Comparison of ENCODE assay signal across 15 cellular contexts in genomic region chr1:234983554-234983911, GRCh38.
A peak's percentile ranks its signal among the peaks of the same experiment; 100 is the strongest.
DNase-seq lines count a peak whose midpoint lies in the region; ATAC-seq, FAIRE-seq and TF ChIP-seq lines count a peak whose summit lies in the region.
"Had no signal": no experiment of that assay in that cellular context is flagged by ENCODE, and none has a peak within 500 bp of the region (broad histone marks: within the 10 kb centered on the region; RNA-seq: fewer than 3 reads in every experiment).

No MANE protein-coding gene starts in this region.

- CTCF ChIA-PET in GM12878 (lab: Yijun Ruan, JAX), result interaction anchor here (0.8 to 1.9 kb wide), 6 partner anchors 9 to 484 kb away, joined by 3 to 6 read pairs (median 3); no protein-coding TSS in a partner anchor

- in situ Hi-C loops in GM12878 (cut with MboI), result no loop called here

- H3K27ac ChIP-seq in right cardiac atrium (ENCODE audit: low read length) (peak overlapping the region; percentile 34), heart right ventricle (peak overlapping the region in 5 of 10 donors; percentile 32 to 98 (median 89)), GM12878 (ENCODE audit: control insufficient read depth, insufficient read depth) (peak overlapping the region; percentile 71; the same call in 1 of the 2 replicates), osteoblast (ENCODE audit: low read depth, low read length) (peak overlapping the region; percentile 97)

- TF ChIP-seq EP300 in GM12878 (IDR thresholded peaks at IDR 0.05; ENCODE audit: borderline replicate concordance in 1 of 2, control insufficient read depth in 1 of 2, low read depth in 2 of 2, low read length in 2 of 2), result no peak

- 95% methylated on average over 4 of the region's 4 CpGs for WGBS in right cardiac atrium
- WGBS in heart right ventricle, 2 donors, result 82 to 92% methylated on average over 4 of the region's 4 CpGs
- 65% methylated on average over 4 of the region's 4 CpGs for WGBS in GM12878 (ENCODE audit: insufficient coverage, insufficient replicate concordance, low lambda C conversion rate, missing lambda C conversion rate)

- H3K79me2 ChIP-seq in GM12878 (ENCODE audit: control insufficient read depth, insufficient read depth, low read length), result peaks cover 7% of the 10 kb centered on the region
- no peaks in the 10 kb centered on the region for H3K79me2 ChIP-seq in osteoblast (ENCODE audit: insufficient read depth, low read length)

- TF ChIP-seq POLR2A in GM12878 (IDR thresholded peaks at IDR 0.05; ENCODE audit: low read depth, low read length), result no peak

- DNase-seq in right cardiac atrium (no peak), heart right ventricle (no peak), GM12878 (ENCODE audit: low read depth, low spot score) (no peak), osteoblast (ENCODE audit: insufficient read length, low spot score, missing footprints) (no peak), ecto neural progenitor cell (ENCODE audit: low spot score) (no peak), COLO829 (ENCODE audit: low spot score) (no peak), T-helper 9 cell (no peak)
- DNase-seq: cortex of kidney; gastrocnemius medialis; MM.1S; NCI-H345; stimulated activated CD4-positive, alpha-beta T cell treated with anti-CD3 and anti-CD28 coated beads, Interleukin-4, amount 100 ng/mL, for 24 hours; substantia nigra had no signal

- H3K36me3 ChIP-seq in heart right ventricle (no peaks in the 10 kb centered on the region), GM12878 (ENCODE audit: control insufficient read depth in 2 of 2, insufficient read depth in 2 of 2, low read length in 1 of 2) (no peaks in the 10 kb centered on the region), osteoblast (ENCODE audit: insufficient read depth, low read length) (no peaks in the 10 kb centered on the region)
- H3K36me3 ChIP-seq: gastrocnemius medialis had no signal

- no peak for TF ChIP-seq RAD21 in GM12878 (IDR thresholded peaks at IDR 0.05; ENCODE audit: insufficient read depth, low read depth, low read length)

- no TSS peak for BruUV-seq in GM12878 (replicated peaks; lab: Mats Ljungman, UMichigan)

- no peak for ATAC-seq in right cardiac atrium
- ATAC-seq in heart right ventricle, result no peak
- no peak for ATAC-seq in GM12878
- ATAC-seq in HG03565 (IDR thresholded peaks at IDR 0.05; ENCODE audit: unreplicated experiment), result no peak
- ATAC-seq: gastrocnemius medialis had no signal

- H3K9me3 ChIP-seq in right cardiac atrium (ENCODE audit: control insufficient read depth, low read length) (no peaks in the 10 kb centered on the region), heart right ventricle (no peaks in the 10 kb centered on the region), GM12878 (replicated peaks; ENCODE audit: control insufficient read depth, insufficient read depth, low read length) (no peaks in the 10 kb centered on the region; the same call in 2 of the 3 replicates), osteoblast (ENCODE audit: low read depth, low read length) (no peaks in the 10 kb centered on the region)
- H3K9me3 ChIP-seq: gastrocnemius medialis had no signal

- H3K9ac ChIP-seq in GM12878 (ENCODE audit: control insufficient read depth, insufficient read depth, low read length), result no peak overlapping the region

- SMC1A ChIA-PET in GM12878 (lab: Charles Lee; ENCODE audit: uncharacterized antibody, unreplicated experiment), result interaction anchor here (0.7 to 2.5 kb wide), 19 partner anchors 9 to 383 kb away, joined by 3 to 17 read pairs (median 4); no protein-coding TSS in a partner anchor

- H3K4me1 ChIP-seq in right cardiac atrium (ENCODE audit: control insufficient read depth, insufficient read depth, low read length) (peaks cover 33% of the 10 kb centered on the region), heart right ventricle (peaks cover 28 to 99% (median 79%) of the 10 kb centered on the region in 9 donors), GM12878 (ENCODE audit: control insufficient read depth, insufficient read depth, low read length) (peaks cover 81% of the 10 kb centered on the region), osteoblast (ENCODE audit: insufficient read depth, low read length) (peaks cover 71% of the 10 kb centered on the region)

- no peak for TF ChIP-seq CTCF in heart right ventricle (IDR thresholded peaks at IDR 0.05)
- TF ChIP-seq CTCF in GM12878 (IDR thresholded peaks at IDR 0.05 in 2 of 3, conservative IDR thresholded peaks at IDR 0.05 in 1 of 3; ENCODE audit: control insufficient read depth in 2 of 3, extremely low read depth in 1 of 3, insufficient read depth in 1 of 3, low read depth in 3 of 3, low read length in 3 of 3), result no peak
- TF ChIP-seq CTCF in osteoblast (IDR thresholded peaks at IDR 0.05; ENCODE audit: extremely low read depth, low read depth, low read length), result no peak

- no peak for FAIRE-seq in GM12878 (lab: Jason Lieb, UNC)
- FAIRE-seq: GM18507 had no signal

- POLR2A ChIA-PET in GM12878 (lab: Charles Lee), result interaction anchor here (1.0 to 2.2 kb wide), 5 partner anchors 10 to 36 kb away, joined by 3 to 11 read pairs (median 4); no protein-coding TSS in a partner anchor

- RAD21 ChIA-PET in GM12878 (lab: Charles Lee; ENCODE audit: unreplicated experiment), result interaction anchor here (0.6 to 1.7 kb wide), 11 partner anchors 10 to 379 kb away, joined by 3 to 8 read pairs (median 4); no protein-coding TSS in a partner anchor

- H3K27me3 ChIP-seq in right cardiac atrium (ENCODE audit: control insufficient read depth, insufficient read depth), result no peaks in the 10 kb centered on the region
- no peaks in the 10 kb centered on the region for H3K27me3 ChIP-seq in heart right ventricle
- no peaks in the 10 kb centered on the region for H3K27me3 ChIP-seq in GM12878 (replicated peaks in 1 of 2; ENCODE audit: control insufficient read depth in 2 of 2, insufficient read depth in 2 of 2, low read length in 1 of 2)
- H3K27me3 ChIP-seq in osteoblast (ENCODE audit: insufficient read depth, low read length), result no peaks in the 10 kb centered on the region
- H3K27me3 ChIP-seq: gastrocnemius medialis had no signal

- H2AFZ ChIP-seq in GM12878 (ENCODE audit: control insufficient read depth, low read depth, low read length), result no peak overlapping the region
- H2AFZ ChIP-seq in osteoblast (ENCODE audit: low read length), result no peak overlapping the region

- H3K4me2 ChIP-seq in GM12878 (ENCODE audit: control insufficient read depth, insufficient read depth), result no peak overlapping the region
- H3K4me2 ChIP-seq in osteoblast (ENCODE audit: insufficient read depth, low read length), result no peak overlapping the region

- intact Hi-C loops in right cardiac atrium (cut with DNase I) (loop anchor here in 3 of 4 donors (5.0 to 10.0 kb wide), 7 partner anchors 89 to 489 kb away; no protein-coding TSS in a partner anchor), heart right ventricle (cut with DNase I) (loop anchor here in 7 of 10 donors (5.0 to 10.0 kb wide), 8 partner anchors 61 to 486 kb away; no protein-coding TSS in a partner anchor), GM12878 (cut with micrococcal nuclease; ENCODE audit: unreplicated experiment) (no loop called here)

- H3K4me3 ChIP-seq in right cardiac atrium (ENCODE audit: low read length) (no peak overlapping the region), heart right ventricle (no peak overlapping the region), GM12878 (no peak overlapping the region), osteoblast (ENCODE audit: insufficient read depth, low read length) (no peak overlapping the region)
- H3K4me3 ChIP-seq: gastrocnemius medialis had no signal

- H4K20me1 ChIP-seq in GM12878 (ENCODE audit: control insufficient read depth, insufficient read depth) (no peaks in the 10 kb centered on the region), osteoblast (ENCODE audit: insufficient read depth, low read length) (no peaks in the 10 kb centered on the region)

TF ChIP-seq in GM12878, 131 proteins besides CTCF, POLR2A, EP300 and RAD21 (continues in another document):
- TF ChIP-seq RUNX3 (IDR thresholded peaks at IDR 0.05; ENCODE audit: low read length) (no peak), RELB (IDR thresholded peaks at IDR 0.05; ENCODE audit: low read depth) (no peak)
